In the genomic region with DNA sequence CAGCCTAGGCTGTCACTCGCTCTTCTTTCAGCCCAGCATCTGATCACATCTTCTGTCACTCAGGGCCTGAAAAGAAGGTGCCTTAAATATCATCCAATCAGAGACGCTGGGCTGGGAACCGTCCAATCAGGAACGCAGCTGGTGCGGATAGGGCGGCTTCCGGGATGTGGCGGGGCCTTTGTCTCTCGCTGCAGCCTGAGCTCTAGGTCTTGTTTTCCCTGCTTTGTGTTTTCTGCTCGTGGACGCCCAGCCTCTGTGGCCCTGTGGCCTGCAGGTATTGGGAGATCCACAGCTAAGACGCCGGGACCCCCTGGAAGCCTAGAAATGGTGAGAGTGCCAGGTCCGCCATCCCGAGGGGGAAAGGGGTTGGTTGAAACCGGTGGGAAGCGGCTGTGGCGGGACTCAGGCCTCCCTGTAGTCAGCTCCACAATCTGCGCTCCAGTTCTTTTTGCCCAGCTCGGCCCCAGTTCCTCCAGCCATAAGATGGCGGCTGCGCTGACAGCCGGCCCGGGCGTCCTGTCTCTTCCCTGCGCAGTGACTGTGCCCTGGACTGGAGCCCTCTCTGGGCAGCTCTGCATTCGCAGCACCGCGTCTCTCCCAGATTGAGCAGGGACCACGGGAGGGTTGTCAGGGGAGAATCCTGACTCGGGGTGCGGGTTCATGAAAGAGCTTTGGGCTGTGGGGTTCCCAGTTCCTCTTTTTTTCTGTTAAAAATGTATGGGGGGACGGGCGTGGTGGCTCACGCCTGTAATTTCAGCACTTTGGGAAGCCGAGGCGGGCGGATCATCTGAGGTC, we compare ENCODE assay signal across 8 cellular contexts. TPM values are rescaled to one million over a fixed set of nuclear protein-coding genes. Genes with fewer than 3 reads are reported as not detected.
DNase-seq lines count a peak whose midpoint lies in the region; ATAC-seq lines count a peak whose summit lies in the region.

A gene (plus strand): TSS at position 175 of the 795 bp plus-strand sequence. CDS start 150 bp downstream, at position 325.

- DNase-seq in SIG-M5 treated with dmso at 0.1 percent for 504 hours (lab: John Stamatoyannopoulos, UW; ENCODE audit: unreplicated experiment): peak; percentile 38
- DNase-seq in SIG-M5 (lab: John Stamatoyannopoulos, UW): no peak
- DNase-seq in NCI-H345 (lab: John Stamatoyannopoulos, UW): peak; percentile 81
- peak; percentile 85 for DNase-seq in activated CD4-positive, alpha-beta T cell treated with anti-CD3 and anti-CD28 coated beads, Interleukin-2, amount 50 U/mL, for 1 hour
- DNase-seq in dedifferentiated amniotic fluid mesenchymal stem cell (ENCODE audit: extremely low spot score): peak; percentile 92
- DNase-seq in left lobe of liver (ENCODE audit: low spot score): peak; percentile 73
- peak; percentile 86 to 88 for DNase-seq in stimulated activated CD4-positive, alpha-beta T cell treated with anti-CD3 and anti-CD28 coated beads, Interleukin-2, amount 100 ng/mL, for 24 hours

- ATAC-seq in HG03066 (IDR thresholded peaks at IDR 0.05; ENCODE audit: low read depth, unreplicated experiment): peak; percentile 98
- peak; percentile 81 for ATAC-seq in left lobe of liver

RNA-seq across cellular contexts. Expression of the gene that starts here (rescaled TPM):
- 0.50 TPM for total RNA-seq in left lobe of liver

Comparison
In these comparisons a context has a peak if more than half of its experiments do, and no peak if none do; other contexts are left out.
1. Peak in DNase-seq and ATAC-seq in left lobe of liver; RNA of the gene not detected or under 1 TPM.